ENCODE assay signal across 1 cellular context in genomic region chr3:42849017-42849416, GRCh38.
TF ChIP-seq lines count a peak whose summit lies in the region.

No MANE protein-coding gene starts in this region.

TF ChIP-seq in GM23338, 12 proteins besides CTCF, POLR2A, EP300 and RAD21 (continued from another document):
- no peak for TF ChIP-seq ZNF462 (CRISPR knock-in tag; IDR thresholded peaks at IDR 0.05)
